ENCODE assay signal across 8 cellular contexts in genomic region chr17:19362293-19363113, GRCh38. TPM values are rescaled to one million over a fixed set of nuclear protein-coding genes. Genes with fewer than 3 reads are reported as not detected.
DNase-seq lines count a peak whose midpoint lies in the region; ATAC-seq and TF ChIP-seq lines count a peak whose summit lies in the region.

TSS of gene B9D1 (minus strand) at chr17:19362723. CDS start at chr17:19362569, 154 bp downstream.

- H3K9me3 ChIP-seq in SJCRH30 (replicated peaks) = no peaks in the 10 kb centered on the region
- no peaks in the 10 kb centered on the region for H3K9me3 ChIP-seq in gastroesophageal sphincter
- no peaks in the 10 kb centered on the region for H3K9me3 ChIP-seq in neutrophil

- DNase-seq in G401 (ENCODE audit: low spot score) (peak; percentile 95), H7 (peak; percentile 98), M059J (ENCODE audit: low read depth) (peak; percentile 87), SJCRH30 (peak; percentile 97 to 100), superior temporal gyrus (ENCODE audit: extremely low spot score) (peak; percentile 96)
- peak; percentile 93 for DNase-seq in activated naive CD4-positive, alpha-beta T cell treated with anti-CD3 and anti-CD28 coated beads for 36 hours

- intact Hi-C loops in activated naive CD4-positive, alpha-beta T cell treated with anti-CD3 and anti-CD28 coated beads for 36 hours (cut with micrococcal nuclease) = loop anchor here (1.0 to 10.0 kb wide), 8 partner anchors 16 to 1180 kb away; partner anchors contain the start of genes AKAP10, ALDH3A2, ALKBH5 and MAPK7

- H3K4me3 ChIP-seq in H7 (ENCODE audit: insufficient read depth, low read depth, low read length) = peak within 1 kb of the TSS; percentile 71
- peak within 1 kb of the TSS; percentile 67 for H3K4me3 ChIP-seq in SJCRH30
- peak within 1 kb of the TSS; percentile 50 to 84 for H3K4me3 ChIP-seq in gastroesophageal sphincter
- peak within 1 kb of the TSS; percentile 83 to 92 for H3K4me3 ChIP-seq in neutrophil (ENCODE audit: low read depth in 1 of 2, low read length in 1 of 2)

- peaks cover 2% of the 10 kb centered on the region for H3K27me3 Mint-ChIP-seq in activated naive CD4-positive, alpha-beta T cell treated with anti-CD3 and anti-CD28 coated beads for 36 hours (ENCODE audit: low read depth)

- H3K27me3 ChIP-seq in H7 (ENCODE audit: control insufficient read depth, insufficient read depth, low read length) (no peaks in the 10 kb centered on the region), SJCRH30 (no peaks in the 10 kb centered on the region), gastroesophageal sphincter (no peaks in the 10 kb centered on the region), neutrophil (peaks cover 27% of the 10 kb centered on the region)

- H3K4me1 ChIP-seq in SJCRH30 (peaks cover 21% of the 10 kb centered on the region), gastroesophageal sphincter (peaks cover 0 to 21% (median 9%) of the 10 kb centered on the region in 3 donors), neutrophil (ENCODE audit: control insufficient read depth in 1 of 2, insufficient read depth in 1 of 2, low read depth in 1 of 2, low read length in 1 of 2) (peaks cover 7 to 15% of the 10 kb centered on the region in 2 experiments)

- H3K36me3 ChIP-seq in H7 (replicated peaks; ENCODE audit: control insufficient read depth, insufficient read depth, low read length) (peaks cover 5% of the 10 kb centered on the region), SJCRH30 (no peaks in the 10 kb centered on the region), gastroesophageal sphincter (peaks cover 0 to 17% of the 10 kb centered on the region in 2 donors), neutrophil (no peaks in the 10 kb centered on the region)

- TF ChIP-seq POLR2A in gastroesophageal sphincter (IDR thresholded peaks at IDR 0.05) = peak; percentile 6 to 31

- H3K4me1 Mint-ChIP-seq in activated naive CD4-positive, alpha-beta T cell treated with anti-CD3 and anti-CD28 coated beads for 36 hours (ENCODE audit: low read depth) = peaks cover 5% of the 10 kb centered on the region

- H3K27ac ChIP-seq in SJCRH30 (peak within 1 kb of the TSS; percentile 23; the same call in 1 of the 2 replicates), gastroesophageal sphincter (peak within 1 kb of the TSS; percentile 13 to 90 (median 88)), neutrophil (peak within 1 kb of the TSS; percentile 46)

- H3K27ac Mint-ChIP-seq in activated naive CD4-positive, alpha-beta T cell treated with anti-CD3 and anti-CD28 coated beads for 36 hours = peak within 1 kb of the TSS; percentile 33

- H3K9me3 Mint-ChIP-seq in activated naive CD4-positive, alpha-beta T cell treated with anti-CD3 and anti-CD28 coated beads for 36 hours = no peaks in the 10 kb centered on the region

- CTCF ChIA-PET in activated naive CD4-positive, alpha-beta T cell treated with anti-CD3 and anti-CD28 coated beads for 36 hours (lab: Charles Lee) = interaction anchor here (0.5 to 5.2 kb wide), 29 partner anchors 9 to 404 kb away, joined by 3 to 85 read pairs (median 4); partner anchors contain the start of genes ALDH3A2 and MAPK7

- in situ Hi-C loops in G401 (cut with HindIII; ENCODE audit: low sequenced_read_pairs) = loop anchor here (5.0 kb wide), 1 partner anchor 95 kb away; no protein-coding TSS in a partner anchor

- H3K4me3 Mint-ChIP-seq in activated naive CD4-positive, alpha-beta T cell treated with anti-CD3 and anti-CD28 coated beads for 36 hours = peak within 1 kb of the TSS; percentile 87

- H3K36me3 Mint-ChIP-seq in activated naive CD4-positive, alpha-beta T cell treated with anti-CD3 and anti-CD28 coated beads for 36 hours (ENCODE audit: low read depth) = no peaks in the 10 kb centered on the region

- TF ChIP-seq CTCF in gastroesophageal sphincter (IDR thresholded peaks at IDR 0.05) (peak in 3 of 4 experiments; percentile 97 to 99 (median 99)), neutrophil (IDR thresholded peaks at IDR 0.05) (peak; percentile 97)

- 0% methylated on average over 8 of the region's 82 CpGs; no CpG with 5 or more reads in 1 of the 2 donors for WGBS in gastroesophageal sphincter (ENCODE audit: low coverage in 1 of 2), 2 donors

- peak; percentile 95 for ATAC-seq in gastroesophageal sphincter

- no peak for TF ChIP-seq EP300 in gastroesophageal sphincter (IDR thresholded peaks at IDR 0.05)

RNA-seq across cellular contexts. Expression of gene B9D1, which starts in this region (rescaled TPM):
- 50.5 and 94.6 TPM in 2 replicates for total RNA-seq in G401 (2014; rRNA removed; shearing (Covaris generic))
- 61.5 and 63.5 TPM in 2 replicates for total RNA-seq in H7 (2014; rRNA removed; shearing (Covaris generic))
- total RNA-seq in M059J (2014; rRNA removed; shearing (Covaris generic)) = 20.6 and 31.7 TPM in 2 replicates
- 15.2 and 15.3 TPM in 2 replicates for total RNA-seq in SJCRH30 (2014; rRNA removed; shearing (Covaris generic))
- total RNA-seq in activated naive CD4-positive, alpha-beta T cell treated with anti-CD3 and anti-CD28 coated beads for 36 hours = 1 to 10 TPM; 8.7 TPM
- total RNA-seq in gastroesophageal sphincter = 10 to 100 TPM; 10.5 to 30.2 (median 16.2) TPM

Comparison
In these comparisons a context has a peak if more than half of its experiments do, and no peak if none do; other contexts are left out.
1. Peak in every context shown above with its lines: DNase-seq, ATAC-seq, H3K4me3 ChIP-seq and H3K27ac ChIP-seq.
2. H3K27ac ChIP-seq: peak in every context shown above with its lines; median percentile 88 in gastroesophageal sphincter; 46 in neutrophil; 23 in SJCRH30.